In genomic region chr2:47870668-47871540, GRCh38 we compare ENCODE assay signal across 19 cellular contexts. TPM values are rescaled to one million over a fixed set of nuclear protein-coding genes. Genes with fewer than 3 reads are reported as not detected.
DNase-seq lines count a peak whose midpoint lies in the region; ATAC-seq and TF ChIP-seq lines count a peak whose summit lies in the region.
"Had no signal": no experiment of that assay in that cellular context is flagged by ENCODE, and none has a peak within 500 bp of the region (broad histone marks: within the 10 kb centered on the region; RNA-seq: fewer than 3 reads in every experiment).

No MANE protein-coding gene starts in this region.

- no peaks in the 10 kb centered on the region for H3K9me3 Mint-ChIP-seq in activated CD8-positive, alpha-beta T cell treated with anti-CD3 and anti-CD28 coated beads, Interleukin-2, amount 10 ng/mL, durations not matched to agents 7 days and 5 days (ENCODE audit: insufficient read depth)
- H3K9me3 Mint-ChIP-seq in mesothelial cell of epicardium, result no peaks in the 10 kb centered on the region

- peaks cover 34% of the 10 kb centered on the region for H3K4me1 Mint-ChIP-seq in activated CD8-positive, alpha-beta T cell treated with anti-CD3 and anti-CD28 coated beads, Interleukin-2, amount 10 ng/mL, durations not matched to agents 7 days and 5 days (ENCODE audit: low read depth)
- H3K4me1 Mint-ChIP-seq in mesothelial cell of epicardium, result peaks cover 19% of the 10 kb centered on the region

- CTCF ChIA-PET in activated CD8-positive, alpha-beta T cell treated with anti-CD3 and anti-CD28 coated beads, Interleukin-2, amount 10 ng/mL, durations not matched to agents 7 days and 5 days (lab: Charles Lee), result interaction anchor here (0.6 to 9.4 kb wide), 4 partner anchors 13 to 185 kb away, joined by 3 to 51 read pairs (median 3); no protein-coding TSS in a partner anchor

- no peak overlapping the region for H3K4me3 ChIP-seq in cardiac muscle cell
- H3K4me3 ChIP-seq: lower lobe of right lung had no signal

- H3K27ac ChIP-seq in cardiac muscle cell, result peak overlapping the region; percentile 61
- H3K27ac ChIP-seq: lower lobe of right lung had no signal

- H3K4me1 ChIP-seq in cardiac muscle cell (ENCODE audit: low read depth), result peaks cover 52% of the 10 kb centered on the region

- no peak overlapping the region for H3K4me3 Mint-ChIP-seq in activated CD8-positive, alpha-beta T cell treated with anti-CD3 and anti-CD28 coated beads, Interleukin-2, amount 10 ng/mL, durations not matched to agents 7 days and 5 days
- H3K4me3 Mint-ChIP-seq in mesothelial cell of epicardium, result no peak overlapping the region

- H3K36me3 Mint-ChIP-seq in activated CD8-positive, alpha-beta T cell treated with anti-CD3 and anti-CD28 coated beads, Interleukin-2, amount 10 ng/mL, durations not matched to agents 7 days and 5 days (ENCODE audit: low read depth), result peaks cover 29% of the 10 kb centered on the region
- peaks cover 11% of the 10 kb centered on the region for H3K36me3 Mint-ChIP-seq in mesothelial cell of epicardium

- TF ChIP-seq CTCF in cardiac muscle cell (IDR thresholded peaks at IDR 0.05; ENCODE audit: low read depth, low read length), result no peak
- no peak for TF ChIP-seq CTCF in mesothelial cell of epicardium (IDR thresholded peaks at IDR 0.05; ENCODE audit: unreplicated experiment)

- peak overlapping the region; percentile 17 for H3K27ac Mint-ChIP-seq in activated CD8-positive, alpha-beta T cell treated with anti-CD3 and anti-CD28 coated beads, Interleukin-2, amount 10 ng/mL, durations not matched to agents 7 days and 5 days
- H3K27ac Mint-ChIP-seq in mesothelial cell of epicardium, result peak overlapping the region; percentile 10

- H3K27me3 Mint-ChIP-seq in activated CD8-positive, alpha-beta T cell treated with anti-CD3 and anti-CD28 coated beads, Interleukin-2, amount 10 ng/mL, durations not matched to agents 7 days and 5 days (ENCODE audit: low read depth), result no peaks in the 10 kb centered on the region
- H3K27me3 Mint-ChIP-seq in mesothelial cell of epicardium (ENCODE audit: low read depth), result no peaks in the 10 kb centered on the region

- intact Hi-C loops in cardiac septum (cut with DNase I), result no loop called here

- no peaks in the 10 kb centered on the region for H3K9me3 ChIP-seq in cardiac muscle cell (ENCODE audit: low read depth)
- H3K9me3 ChIP-seq: lower lobe of right lung had no signal

- no peaks in the 10 kb centered on the region for H3K36me3 ChIP-seq in cardiac muscle cell
- H3K36me3 ChIP-seq: lower lobe of right lung had no signal

- POLR2A ChIA-PET in activated CD8-positive, alpha-beta T cell treated with anti-CD3 and anti-CD28 coated beads, Interleukin-2, amount 10 ng/mL, durations not matched to agents 7 days and 5 days (lab: Charles Lee), result interaction anchor here (0.6 kb wide), 1 partner anchor 13 kb away, joined by 3 read pairs; no protein-coding TSS in a partner anchor

- DNase-seq in cardiac muscle cell (ENCODE audit: low read depth in 1 of 2, low spot score in 1 of 2), result no peak
- DNase-seq in cardiac septum (ENCODE audit: low spot score), result no peak
- DNase-seq in activated CD8-positive, alpha-beta T cell treated with anti-CD3 and anti-CD28 coated beads, Interleukin-2, amount 10 ng/mL, durations not matched to agents 7 days and 5 days, result no peak
- DNase-seq in mesothelial cell of epicardium (ENCODE audit: low spot score in 2 of 2, unreplicated experiment in 2 of 2), result no peak
- no peak for DNase-seq in hepatic stellate cell (ENCODE audit: low spot score)
- DNase-seq in activated CD4-positive, alpha-beta T cell treated with anti-CD3 and anti-CD28 coated beads, Interleukin-2, amount 50 U/mL, for 48 hours, result no peak
- no peak for DNase-seq in pons (ENCODE audit: low spot score)
- DNase-seq: AML-193; amygdala; cortex of kidney; hypothalamus; IMR-90; lower lobe of right lung; NCI-H1092; NK-92 treated with Interleukin-12 subunit alpha and Interleukin-12 subunit beta, amount 100 ng/mL, for 24 hours; stimulated activated CD4-positive, alpha-beta T cell treated with anti-CD3 and anti-CD28 coated beads, Interleukin-4, amount 100 ng/mL, for 1 hour had no signal

- no peak for ATAC-seq in activated CD8-positive, alpha-beta T cell treated with anti-CD3 and anti-CD28 coated beads, Interleukin-2, amount 10 ng/mL, durations not matched to agents 7 days and 5 days
- ATAC-seq in HG03354 (IDR thresholded peaks at IDR 0.05; ENCODE audit: poor library complexity, severe bottlenecking, unreplicated experiment), result no peak
- ATAC-seq: lower lobe of right lung, Right ventricle myocardium inferior, sciatic nerve had no signal

- H3K27me3 ChIP-seq in cardiac muscle cell, result no peaks in the 10 kb centered on the region

RNA-seq across cellular contexts. Expression of gene FBXO11, which starts 35.4 kb away (rescaled TPM):
- total RNA-seq in cardiac muscle cell, result 33.0 and 43.5 TPM in 2 replicates
- 27.4 and 53.3 TPM in 2 replicates for polyA plus RNA-seq in cardiac muscle cell
- total RNA-seq in cardiac septum, result 36.8 TPM
- 10 to 100 TPM; 49.1 to 51.9 TPM for total RNA-seq in activated CD8-positive, alpha-beta T cell treated with anti-CD3 and anti-CD28 coated beads, Interleukin-2, amount 10 ng/mL, durations not matched to agents 7 days and 5 days
- 91.4 to 102 TPM (median 96.6 TPM) in 3 replicates for total RNA-seq in mesothelial cell of epicardium
